33 cellular contexts compared by ENCODE assay signal in genomic region chr1:66506393-66506687, GRCh38. TPM values are rescaled to one million over a fixed set of nuclear protein-coding genes. Genes with fewer than 3 reads are reported as not detected.
"Had no signal": no experiment of that assay in that cellular context is flagged by ENCODE, and none has a peak within 500 bp of the region (broad histone marks: within the 10 kb centered on the region; RNA-seq: fewer than 3 reads in every experiment).

No MANE protein-coding gene starts in this region.

- H3K36me3 ChIP-seq: ascending aorta, esophagus muscularis mucosa, lower lobe of right lung, neutrophil, pancreas, prostate gland, stomach, thyroid gland, upper lobe of left lung, vagina had no signal

- H3K4me3 ChIP-seq: ascending aorta, esophagus muscularis mucosa, lower lobe of right lung, pancreas, prostate gland, skin epidermis, stomach, thyroid gland, upper lobe of left lung, vagina had no signal

- FAIRE-seq: pancreas had no signal

- DNase-seq: activated CD4-positive, alpha-beta memory T cell treated with anti-CD3 and anti-CD28 coated beads, Interleukin-2, amount 10 ng/mL, durations not matched to agents 7 days and 5 days; activated CD4-positive, alpha-beta T cell treated with anti-CD3 and anti-CD28 coated beads for 1 hour; activated CD4-positive, alpha-beta T cell treated with anti-CD3 and anti-CD28 coated beads, Interleukin-2, amount 10 ng/mL, durations not matched to agents 7 days and 5 days; activated CD8-positive, alpha-beta memory T cell treated with anti-CD3 and anti-CD28 coated beads, Interleukin-2, amount 50 U/mL, for 48 hours; activated gamma-delta T cell; activated naive CD4-positive, alpha-beta T cell treated with anti-CD3 and anti-CD28 coated beads, Interleukin-2, amount 10 ng/mL, durations not matched to agents 7 days and 5 days; activated naive CD8-positive, alpha-beta T cell treated with anti-CD3 and anti-CD28 coated beads, Interleukin-2, amount 10 ng/mL, durations not matched to agents 7 days and 5 days; activated T-cell treated with anti-CD3 and anti-CD28 coated beads, Interleukin-2, amount 50 U/mL, for 24 hours; central memory CD4-positive, alpha-beta T cell; lower lobe of right lung; nephron progenitor cell; pancreas; retina; stimulated activated CD4-positive, alpha-beta T cell treated with anti-CD3 and anti-CD28 coated beads, Interleukin-1b, Interleukin-23, amount 100 ng/mL, for 48 hours; stimulated activated CD4-positive, alpha-beta T cell treated with anti-CD3 and anti-CD28 coated beads, Interleukin-4, amount 100 ng/mL, for 4 hours; stimulated activated CD8-positive, alpha-beta memory T cell treated with anti-CD3 and anti-CD28 coated beads, Interleukin-4, amount 100 ng/mL, for 48 hours; stomach; T-helper 17 cell; T1000; thyroid gland; upper lobe of left lung had no signal

- ATAC-seq: left lobe of liver; lower lobe of right lung; sciatic nerve; stimulated activated memory B cell treated with anti-CD40 and anti-IgM and Interleukin-4, amounts not matched to agents 10 μg/mL and 1 μg/mL and 100 μg/mL, for 72 hours; T-helper 17 cell; WTC11 had no signal

- H3K27me3 ChIP-seq: ascending aorta, esophagus muscularis mucosa, neutrophil, pancreas, stomach, thyroid gland, upper lobe of left lung, vagina had no signal

- H3K4me3 Mint-ChIP-seq: activated CD4-positive, alpha-beta memory T cell treated with anti-CD3 and anti-CD28 coated beads, Interleukin-2, amount 10 ng/mL, durations not matched to agents 7 days and 5 days; activated CD4-positive, alpha-beta T cell treated with anti-CD3 and anti-CD28 coated beads, Interleukin-2, amount 10 ng/mL, durations not matched to agents 7 days and 5 days; activated naive CD4-positive, alpha-beta T cell treated with anti-CD3 and anti-CD28 coated beads, Interleukin-2, amount 10 ng/mL, durations not matched to agents 7 days and 5 days; activated naive CD8-positive, alpha-beta T cell treated with anti-CD3 and anti-CD28 coated beads, Interleukin-2, amount 10 ng/mL, durations not matched to agents 7 days and 5 days; activated T-cell treated with anti-CD3 and anti-CD28 coated beads, Interleukin-2, amount 50 U/mL, for 24 hours; dendritic cell treated with granulocyte-macrophage colony-stimulating factor and Interleukin-4, amounts not matched to agents 40 ng/mL and 50 ng/mL, for 4 days; endodermal cell; nephron progenitor cell; stimulated activated memory B cell treated with anti-CD40 and anti-IgM and Interleukin-4, amounts not matched to agents 10 μg/mL and 1 μg/mL and 100 μg/mL, for 72 hours; T-helper 17 cell; WTC11 had no signal

- H3K27ac ChIP-seq: ascending aorta, lower lobe of right lung, neutrophil, pancreas, prostate gland, skin epidermis, stomach, thyroid gland, upper lobe of left lung had no signal

- H3K4me1 ChIP-seq: ascending aorta, pancreas, prostate gland, vagina had no signal

- H3K9me3 ChIP-seq: ascending aorta, esophagus muscularis mucosa, lower lobe of right lung, neutrophil, pancreas, prostate gland, stomach, thyroid gland, upper lobe of left lung, vagina had no signal

- H3K4me1 Mint-ChIP-seq: activated CD4-positive, alpha-beta memory T cell treated with anti-CD3 and anti-CD28 coated beads, Interleukin-2, amount 10 ng/mL, durations not matched to agents 7 days and 5 days; activated CD4-positive, alpha-beta T cell treated with anti-CD3 and anti-CD28 coated beads, Interleukin-2, amount 10 ng/mL, durations not matched to agents 7 days and 5 days; activated naive CD4-positive, alpha-beta T cell treated with anti-CD3 and anti-CD28 coated beads, Interleukin-2, amount 10 ng/mL, durations not matched to agents 7 days and 5 days; activated naive CD8-positive, alpha-beta T cell treated with anti-CD3 and anti-CD28 coated beads, Interleukin-2, amount 10 ng/mL, durations not matched to agents 7 days and 5 days; stimulated activated memory B cell treated with anti-CD40 and anti-IgM and Interleukin-4, amounts not matched to agents 10 μg/mL and 1 μg/mL and 100 μg/mL, for 72 hours had no signal

- H3K27ac Mint-ChIP-seq: activated CD4-positive, alpha-beta memory T cell treated with anti-CD3 and anti-CD28 coated beads, Interleukin-2, amount 10 ng/mL, durations not matched to agents 7 days and 5 days; activated CD4-positive, alpha-beta T cell treated with anti-CD3 and anti-CD28 coated beads, Interleukin-2, amount 10 ng/mL, durations not matched to agents 7 days and 5 days; activated naive CD4-positive, alpha-beta T cell treated with anti-CD3 and anti-CD28 coated beads, Interleukin-2, amount 10 ng/mL, durations not matched to agents 7 days and 5 days; activated naive CD8-positive, alpha-beta T cell treated with anti-CD3 and anti-CD28 coated beads, Interleukin-2, amount 10 ng/mL, durations not matched to agents 7 days and 5 days; activated T-cell treated with anti-CD3 and anti-CD28 coated beads, Interleukin-2, amount 50 U/mL, for 24 hours; dendritic cell treated with granulocyte-macrophage colony-stimulating factor and Interleukin-4, amounts not matched to agents 40 ng/mL and 50 ng/mL, for 4 days; endodermal cell; nephron progenitor cell; stimulated activated memory B cell treated with anti-CD40 and anti-IgM and Interleukin-4, amounts not matched to agents 10 μg/mL and 1 μg/mL and 100 μg/mL, for 72 hours; T-helper 17 cell; WTC11 had no signal

- H3K36me3 Mint-ChIP-seq: activated naive CD4-positive, alpha-beta T cell treated with anti-CD3 and anti-CD28 coated beads, Interleukin-2, amount 10 ng/mL, durations not matched to agents 7 days and 5 days; activated naive CD8-positive, alpha-beta T cell treated with anti-CD3 and anti-CD28 coated beads, Interleukin-2, amount 10 ng/mL, durations not matched to agents 7 days and 5 days; stimulated activated memory B cell treated with anti-CD40 and anti-IgM and Interleukin-4, amounts not matched to agents 10 μg/mL and 1 μg/mL and 100 μg/mL, for 72 hours; WTC11 had no signal

- H3K9me3 Mint-ChIP-seq: activated CD4-positive, alpha-beta memory T cell treated with anti-CD3 and anti-CD28 coated beads, Interleukin-2, amount 10 ng/mL, durations not matched to agents 7 days and 5 days; activated CD4-positive, alpha-beta T cell treated with anti-CD3 and anti-CD28 coated beads, Interleukin-2, amount 10 ng/mL, durations not matched to agents 7 days and 5 days; activated naive CD4-positive, alpha-beta T cell treated with anti-CD3 and anti-CD28 coated beads, Interleukin-2, amount 10 ng/mL, durations not matched to agents 7 days and 5 days; activated naive CD8-positive, alpha-beta T cell treated with anti-CD3 and anti-CD28 coated beads, Interleukin-2, amount 10 ng/mL, durations not matched to agents 7 days and 5 days; activated T-cell treated with anti-CD3 and anti-CD28 coated beads, Interleukin-2, amount 50 U/mL, for 24 hours; dendritic cell treated with granulocyte-macrophage colony-stimulating factor and Interleukin-4, amounts not matched to agents 40 ng/mL and 50 ng/mL, for 4 days; endodermal cell; nephron progenitor cell; stimulated activated memory B cell treated with anti-CD40 and anti-IgM and Interleukin-4, amounts not matched to agents 10 μg/mL and 1 μg/mL and 100 μg/mL, for 72 hours; WTC11 had no signal

RNA-seq across cellular contexts. Expression of gene SGIP1, which starts 27.6 kb away (rescaled TPM):
- total RNA-seq: activated CD4-positive, alpha-beta T cell treated with anti-CD3 and anti-CD28 coated beads, Interleukin-2, amount 10 ng/mL, durations not matched to agents 7 days and 5 days; activated naive CD8-positive, alpha-beta T cell treated with anti-CD3 and anti-CD28 coated beads, Interleukin-2, amount 10 ng/mL, durations not matched to agents 7 days and 5 days had no signal
